ENCODE assay signal across 2 cellular contexts in the genomic region with DNA sequence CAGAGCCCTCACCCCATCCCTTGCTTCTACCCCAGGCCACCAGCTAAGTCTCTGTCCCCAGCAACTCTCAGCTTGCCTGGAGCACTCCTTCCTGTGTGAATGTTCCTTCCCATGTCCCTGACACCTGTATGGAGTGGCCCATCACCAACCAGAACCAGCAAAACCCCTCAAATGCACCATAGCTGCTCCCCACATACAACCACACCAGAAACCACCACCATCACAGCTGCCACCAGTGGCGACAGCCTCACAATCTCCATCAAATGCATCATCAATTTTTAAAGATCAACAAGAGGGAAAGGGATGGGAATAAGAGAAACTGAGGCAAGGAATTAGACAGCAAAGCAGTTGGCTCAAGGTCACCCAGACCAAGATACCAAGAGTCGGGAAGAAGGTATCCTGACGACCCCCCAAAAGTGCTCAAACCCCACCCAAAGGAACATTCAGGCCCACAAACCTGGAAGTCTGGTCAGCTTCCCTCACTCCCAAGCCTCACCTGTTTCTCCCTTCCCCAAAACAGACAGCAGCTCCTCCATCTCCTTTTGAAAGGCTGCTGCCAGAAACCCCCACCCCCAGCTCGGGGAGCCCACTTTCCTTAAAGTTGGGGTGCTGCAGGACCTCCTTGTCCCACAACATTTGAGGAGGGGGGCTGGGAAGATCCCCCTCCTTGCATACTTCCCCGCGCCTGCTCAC.
A peak's percentile ranks its signal among the peaks of the same experiment; 100 is the strongest.
TF ChIP-seq lines count a peak whose summit lies in the region.

No MANE protein-coding gene starts in this region.

TF ChIP-seq in HepG2, 621 proteins besides CTCF, POLR2A, EP300 and RAD21 (continued from another document):
- TF ChIP-seq, protein P1, sequence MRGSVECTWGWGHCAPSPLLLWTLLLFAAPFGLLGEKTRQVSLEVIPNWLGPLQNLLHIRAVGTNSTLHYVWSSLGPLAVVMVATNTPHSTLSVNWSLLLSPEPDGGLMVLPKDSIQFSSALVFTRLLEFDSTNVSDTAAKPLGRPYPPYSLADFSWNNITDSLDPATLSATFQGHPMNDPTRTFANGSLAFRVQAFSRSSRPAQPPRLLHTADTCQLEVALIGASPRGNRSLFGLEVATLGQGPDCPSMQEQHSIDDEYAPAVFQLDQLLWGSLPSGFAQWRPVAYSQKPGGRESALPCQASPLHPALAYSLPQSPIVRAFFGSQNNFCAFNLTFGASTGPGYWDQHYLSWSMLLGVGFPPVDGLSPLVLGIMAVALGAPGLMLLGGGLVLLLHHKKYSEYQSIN (CRISPR knock-in tag; IDR thresholded peaks at IDR 0.05; ENCODE audit: borderline replicate concordance), result no peak
- TF ChIP-seq SMAD1 (CRISPR knock-in tag; IDR thresholded peaks at IDR 0.05; ENCODE audit: borderline replicate concordance, low read depth) (0 out of 2 replicates have a peak, but pooled peaks have one; percentile 13), ZNF766 (CRISPR knock-in tag; IDR thresholded peaks at IDR 0.05; ENCODE audit: borderline replicate concordance) (0 out of 2 replicates have a peak, but pooled peaks have one; percentile 39), TEAD3 (CRISPR knock-in tag; optimal IDR thresholded peaks at IDR 0.05; ENCODE audit: borderline replicate concordance) (peak; percentile 4), SATB2 (CRISPR knock-in tag; IDR thresholded peaks at IDR 0.05) (no peak), CCDC6 (CRISPR knock-in tag; IDR thresholded peaks at IDR 0.05) (0 out of 2 replicates have a peak, but pooled peaks have one; percentile 17), SIN3B (IDR thresholded peaks at IDR 0.05; ENCODE audit: low read length) (no peak), ZNF263 (CRISPR knock-in tag; IDR thresholded peaks at IDR 0.05) (0 out of 2 replicates have a peak, but pooled peaks have one; percentile 56), NCOA1 (CRISPR knock-in tag; IDR thresholded peaks at IDR 0.05) (no peak), ARNT2 (CRISPR knock-in tag; IDR thresholded peaks at IDR 0.05; ENCODE audit: low read depth) (0 out of 2 replicates have a peak, but pooled peaks have one; percentile 51), ZBTB42 (CRISPR knock-in tag; IDR thresholded peaks at IDR 0.05) (no peak), THAP9 (CRISPR knock-in tag; IDR thresholded peaks at IDR 0.05; ENCODE audit: borderline replicate concordance) (0 out of 2 replicates have a peak, but pooled peaks have one; percentile 18), ZSCAN20 (CRISPR knock-in tag; IDR thresholded peaks at IDR 0.05; ENCODE audit: borderline replicate concordance) (no peak), ZNF737 (CRISPR knock-in tag; IDR thresholded peaks at IDR 0.05; ENCODE audit: borderline replicate concordance) (no peak), HNF4G (IDR thresholded peaks at IDR 0.05; ENCODE audit: borderline replicate concordance, low read depth, low read length) (no peak), HNF4G (CRISPR knock-in tag; IDR thresholded peaks at IDR 0.05; ENCODE audit: borderline replicate concordance, low read depth) (no peak), ARNT (IDR thresholded peaks at IDR 0.05) (no peak), ZC3H13 (CRISPR knock-in tag; IDR thresholded peaks at IDR 0.05) (peak; percentile 62; the same call in 1 of the 2 replicates), BHLHE40 (IDR thresholded peaks at IDR 0.05; ENCODE audit: low read length) (no peak), ASH2L (IDR thresholded peaks at IDR 0.05; ENCODE audit: insufficient read length, low read depth, low read length) (no peak), ZNF12 (CRISPR knock-in tag; IDR thresholded peaks at IDR 0.05) (no peak), LCORL (IDR thresholded peaks at IDR 0.05) (no peak), LCORL (CRISPR knock-in tag; IDR thresholded peaks at IDR 0.05) (peak; percentile 26; the same call in 1 of the 2 replicates), RORA (CRISPR knock-in tag; IDR thresholded peaks at IDR 0.05) (no peak), FOXJ3 (CRISPR knock-in tag; IDR thresholded peaks at IDR 0.05; ENCODE audit: borderline replicate concordance) (no peak), TBP (CRISPR knock-in tag; IDR thresholded peaks at IDR 0.05) (no peak)
- TF ChIP-seq, protein P2, sequence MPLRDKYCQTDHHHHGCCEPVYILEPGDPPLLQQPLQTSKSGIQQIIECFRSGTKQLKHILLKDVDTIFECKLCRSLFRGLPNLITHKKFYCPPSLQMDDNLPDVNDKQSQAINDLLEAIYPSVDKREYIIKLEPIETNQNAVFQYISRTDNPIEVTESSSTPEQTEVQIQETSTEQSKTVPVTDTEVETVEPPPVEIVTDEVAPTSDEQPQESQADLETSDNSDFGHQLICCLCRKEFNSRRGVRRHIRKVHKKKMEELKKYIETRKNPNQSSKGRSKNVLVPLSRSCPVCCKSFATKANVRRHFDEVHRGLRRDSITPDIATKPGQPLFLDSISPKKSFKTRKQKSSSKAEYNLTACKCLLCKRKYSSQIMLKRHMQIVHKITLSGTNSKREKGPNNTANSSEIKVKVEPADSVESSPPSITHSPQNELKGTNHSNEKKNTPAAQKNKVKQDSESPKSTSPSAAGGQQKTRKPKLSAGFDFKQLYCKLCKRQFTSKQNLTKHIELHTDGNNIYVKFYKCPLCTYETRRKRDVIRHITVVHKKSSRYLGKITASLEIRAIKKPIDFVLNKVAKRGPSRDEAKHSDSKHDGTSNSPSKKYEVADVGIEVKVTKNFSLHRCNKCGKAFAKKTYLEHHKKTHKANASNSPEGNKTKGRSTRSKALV (CRISPR knock-in tag; IDR thresholded peaks at IDR 0.05), result no peak
- TF ChIP-seq, protein P3, sequence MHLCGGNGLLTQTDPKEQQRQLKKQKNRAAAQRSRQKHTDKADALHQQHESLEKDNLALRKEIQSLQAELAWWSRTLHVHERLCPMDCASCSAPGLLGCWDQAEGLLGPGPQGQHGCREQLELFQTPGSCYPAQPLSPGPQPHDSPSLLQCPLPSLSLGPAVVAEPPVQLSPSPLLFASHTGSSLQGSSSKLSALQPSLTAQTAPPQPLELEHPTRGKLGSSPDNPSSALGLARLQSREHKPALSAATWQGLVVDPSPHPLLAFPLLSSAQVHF (CRISPR knock-in tag; IDR thresholded peaks at IDR 0.05), result 0 out of 2 replicates have a peak, but pooled peaks have one; percentile 2

TF ChIP-seq in WTC11, 78 proteins besides CTCF, POLR2A, EP300 and RAD21 (continued from another document):
- TF ChIP-seq E2F1 (CRISPR knock-in tag; IDR thresholded peaks at IDR 0.05) (no peak), NFYB (CRISPR knock-in tag; conservative IDR thresholded peaks at IDR 0.05; ENCODE audit: low read depth) (no peak), ERG (CRISPR knock-in tag; IDR thresholded peaks at IDR 0.05) (no peak), ZNF671 (CRISPR knock-in tag; IDR thresholded peaks at IDR 0.05) (no peak), NR3C1 (CRISPR knock-in tag; conservative IDR thresholded peaks at IDR 0.05; ENCODE audit: low read depth) (no peak), GRHL2 (CRISPR knock-in tag; IDR thresholded peaks at IDR 0.05; ENCODE audit: insufficient replicate concordance, severe bottlenecking) (no peak), GABPB1 (CRISPR knock-in tag; IDR thresholded peaks at IDR 0.05) (no peak), USF1 (CRISPR knock-in tag; IDR thresholded peaks at IDR 0.05) (no peak), ZNF263 (CRISPR knock-in tag; IDR thresholded peaks at IDR 0.05; ENCODE audit: low read depth) (no peak), KAT7 (CRISPR knock-in tag; IDR thresholded peaks at IDR 0.05; ENCODE audit: borderline replicate concordance) (no peak), FOXK1 (CRISPR knock-in tag; IDR thresholded peaks at IDR 0.05) (no peak)
- TF ChIP-seq, protein P4, sequence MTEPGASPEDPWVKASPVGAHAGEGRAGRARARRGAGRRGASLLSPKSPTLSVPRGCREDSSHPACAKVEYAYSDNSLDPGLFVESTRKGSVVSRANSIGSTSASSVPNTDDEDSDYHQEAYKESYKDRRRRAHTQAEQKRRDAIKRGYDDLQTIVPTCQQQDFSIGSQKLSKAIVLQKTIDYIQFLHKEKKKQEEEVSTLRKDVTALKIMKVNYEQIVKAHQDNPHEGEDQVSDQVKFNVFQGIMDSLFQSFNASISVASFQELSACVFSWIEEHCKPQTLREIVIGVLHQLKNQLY (CRISPR knock-in tag; IDR thresholded peaks at IDR 0.05), result no peak
- TF ChIP-seq, protein P5, sequence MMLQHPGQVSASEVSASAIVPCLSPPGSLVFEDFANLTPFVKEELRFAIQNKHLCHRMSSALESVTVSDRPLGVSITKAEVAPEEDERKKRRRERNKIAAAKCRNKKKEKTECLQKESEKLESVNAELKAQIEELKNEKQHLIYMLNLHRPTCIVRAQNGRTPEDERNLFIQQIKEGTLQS (CRISPR knock-in tag; conservative IDR thresholded peaks at IDR 0.05), result no peak
- TF ChIP-seq, protein P6, sequence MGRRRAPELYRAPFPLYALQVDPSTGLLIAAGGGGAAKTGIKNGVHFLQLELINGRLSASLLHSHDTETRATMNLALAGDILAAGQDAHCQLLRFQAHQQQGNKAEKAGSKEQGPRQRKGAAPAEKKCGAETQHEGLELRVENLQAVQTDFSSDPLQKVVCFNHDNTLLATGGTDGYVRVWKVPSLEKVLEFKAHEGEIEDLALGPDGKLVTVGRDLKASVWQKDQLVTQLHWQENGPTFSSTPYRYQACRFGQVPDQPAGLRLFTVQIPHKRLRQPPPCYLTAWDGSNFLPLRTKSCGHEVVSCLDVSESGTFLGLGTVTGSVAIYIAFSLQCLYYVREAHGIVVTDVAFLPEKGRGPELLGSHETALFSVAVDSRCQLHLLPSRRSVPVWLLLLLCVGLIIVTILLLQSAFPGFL (CRISPR knock-in tag; IDR thresholded peaks at IDR 0.05; ENCODE audit: borderline replicate concordance), result no peak
- TF ChIP-seq, protein P7, sequence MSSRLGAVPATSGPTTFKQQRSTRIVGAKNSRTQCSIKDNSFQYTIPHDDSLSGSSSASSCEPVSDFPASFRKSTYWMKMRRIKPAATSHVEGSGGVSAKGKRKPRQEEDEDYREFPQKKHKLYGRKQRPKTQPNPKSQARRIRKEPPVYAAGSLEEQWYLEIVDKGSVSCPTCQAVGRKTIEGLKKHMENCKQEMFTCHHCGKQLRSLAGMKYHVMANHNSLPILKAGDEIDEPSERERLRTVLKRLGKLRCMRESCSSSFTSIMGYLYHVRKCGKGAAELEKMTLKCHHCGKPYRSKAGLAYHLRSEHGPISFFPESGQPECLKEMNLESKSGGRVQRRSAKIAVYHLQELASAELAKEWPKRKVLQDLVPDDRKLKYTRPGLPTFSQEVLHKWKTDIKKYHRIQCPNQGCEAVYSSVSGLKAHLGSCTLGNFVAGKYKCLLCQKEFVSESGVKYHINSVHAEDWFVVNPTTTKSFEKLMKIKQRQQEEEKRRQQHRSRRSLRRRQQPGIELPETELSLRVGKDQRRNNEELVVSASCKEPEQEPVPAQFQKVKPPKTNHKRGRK (CRISPR knock-in tag; IDR thresholded peaks at IDR 0.05; ENCODE audit: borderline replicate concordance), result no peak
